1 cellular context compared by ENCODE assay signal in the genomic region with DNA sequence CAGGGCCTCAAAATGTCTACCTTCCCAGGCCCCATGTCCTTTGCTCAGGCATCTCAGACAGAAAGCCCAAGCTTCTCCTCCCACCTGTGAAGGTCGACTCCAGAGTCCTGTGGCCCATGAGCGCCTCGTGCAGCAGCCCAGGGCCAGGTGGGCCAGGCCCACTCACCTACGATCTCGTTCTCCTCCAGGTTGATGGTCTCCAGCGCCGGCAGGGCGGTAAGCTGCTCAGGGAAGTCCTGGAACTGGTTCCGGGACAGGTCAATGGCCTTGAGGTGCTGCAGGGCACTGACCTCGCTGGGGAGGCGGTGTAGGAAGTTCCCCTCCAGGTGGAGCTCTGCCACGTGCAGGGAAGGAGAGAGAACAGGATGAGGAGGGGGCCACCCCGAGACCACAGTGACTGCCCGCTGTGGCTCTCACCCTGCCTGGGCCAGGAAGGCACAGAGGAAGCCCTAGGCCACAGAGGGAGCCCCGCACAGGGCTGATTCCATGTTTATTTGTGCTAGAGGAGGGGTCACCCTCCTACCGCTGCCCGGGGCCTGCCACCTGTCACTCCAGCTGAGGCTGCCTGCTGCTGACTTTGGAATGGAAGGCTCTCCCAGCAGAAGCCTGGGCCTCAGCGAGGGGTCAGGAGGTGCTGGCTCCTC.
TF ChIP-seq lines count a peak whose summit lies in the region.

No MANE protein-coding gene starts in this region.

TF ChIP-seq in SK-N-SH, 30 proteins besides CTCF, POLR2A, EP300 and RAD21 (continued from another document):
- TF ChIP-seq, protein P1, sequence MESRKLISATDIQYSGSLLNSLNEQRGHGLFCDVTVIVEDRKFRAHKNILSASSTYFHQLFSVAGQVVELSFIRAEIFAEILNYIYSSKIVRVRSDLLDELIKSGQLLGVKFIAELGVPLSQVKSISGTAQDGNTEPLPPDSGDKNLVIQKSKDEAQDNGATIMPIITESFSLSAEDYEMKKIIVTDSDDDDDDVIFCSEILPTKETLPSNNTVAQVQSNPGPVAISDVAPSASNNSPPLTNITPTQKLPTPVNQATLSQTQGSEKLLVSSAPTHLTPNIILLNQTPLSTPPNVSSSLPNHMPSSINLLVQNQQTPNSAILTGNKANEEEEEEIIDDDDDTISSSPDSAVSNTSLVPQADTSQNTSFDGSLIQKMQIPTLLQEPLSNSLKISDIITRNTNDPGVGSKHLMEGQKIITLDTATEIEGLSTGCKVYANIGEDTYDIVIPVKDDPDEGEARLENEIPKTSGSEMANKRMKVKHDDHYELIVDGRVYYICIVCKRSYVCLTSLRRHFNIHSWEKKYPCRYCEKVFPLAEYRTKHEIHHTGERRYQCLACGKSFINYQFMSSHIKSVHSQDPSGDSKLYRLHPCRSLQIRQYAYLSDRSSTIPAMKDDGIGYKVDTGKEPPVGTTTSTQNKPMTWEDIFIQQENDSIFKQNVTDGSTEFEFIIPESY (IDR thresholded peaks at IDR 0.05; ENCODE audit: borderline replicate concordance, low read depth) = no peak
- TF ChIP-seq, protein P2, sequence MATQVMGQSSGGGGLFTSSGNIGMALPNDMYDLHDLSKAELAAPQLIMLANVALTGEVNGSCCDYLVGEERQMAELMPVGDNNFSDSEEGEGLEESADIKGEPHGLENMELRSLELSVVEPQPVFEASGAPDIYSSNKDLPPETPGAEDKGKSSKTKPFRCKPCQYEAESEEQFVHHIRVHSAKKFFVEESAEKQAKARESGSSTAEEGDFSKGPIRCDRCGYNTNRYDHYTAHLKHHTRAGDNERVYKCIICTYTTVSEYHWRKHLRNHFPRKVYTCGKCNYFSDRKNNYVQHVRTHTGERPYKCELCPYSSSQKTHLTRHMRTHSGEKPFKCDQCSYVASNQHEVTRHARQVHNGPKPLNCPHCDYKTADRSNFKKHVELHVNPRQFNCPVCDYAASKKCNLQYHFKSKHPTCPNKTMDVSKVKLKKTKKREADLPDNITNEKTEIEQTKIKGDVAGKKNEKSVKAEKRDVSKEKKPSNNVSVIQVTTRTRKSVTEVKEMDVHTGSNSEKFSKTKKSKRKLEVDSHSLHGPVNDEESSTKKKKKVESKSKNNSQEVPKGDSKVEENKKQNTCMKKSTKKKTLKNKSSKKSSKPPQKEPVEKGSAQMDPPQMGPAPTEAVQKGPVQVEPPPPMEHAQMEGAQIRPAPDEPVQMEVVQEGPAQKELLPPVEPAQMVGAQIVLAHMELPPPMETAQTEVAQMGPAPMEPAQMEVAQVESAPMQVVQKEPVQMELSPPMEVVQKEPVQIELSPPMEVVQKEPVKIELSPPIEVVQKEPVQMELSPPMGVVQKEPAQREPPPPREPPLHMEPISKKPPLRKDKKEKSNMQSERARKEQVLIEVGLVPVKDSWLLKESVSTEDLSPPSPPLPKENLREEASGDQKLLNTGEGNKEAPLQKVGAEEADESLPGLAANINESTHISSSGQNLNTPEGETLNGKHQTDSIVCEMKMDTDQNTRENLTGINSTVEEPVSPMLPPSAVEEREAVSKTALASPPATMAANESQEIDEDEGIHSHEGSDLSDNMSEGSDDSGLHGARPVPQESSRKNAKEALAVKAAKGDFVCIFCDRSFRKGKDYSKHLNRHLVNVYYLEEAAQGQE (IDR thresholded peaks at IDR 0.05; ENCODE audit: low read depth, low read length) = no peak
- TF ChIP-seq, protein P3, sequence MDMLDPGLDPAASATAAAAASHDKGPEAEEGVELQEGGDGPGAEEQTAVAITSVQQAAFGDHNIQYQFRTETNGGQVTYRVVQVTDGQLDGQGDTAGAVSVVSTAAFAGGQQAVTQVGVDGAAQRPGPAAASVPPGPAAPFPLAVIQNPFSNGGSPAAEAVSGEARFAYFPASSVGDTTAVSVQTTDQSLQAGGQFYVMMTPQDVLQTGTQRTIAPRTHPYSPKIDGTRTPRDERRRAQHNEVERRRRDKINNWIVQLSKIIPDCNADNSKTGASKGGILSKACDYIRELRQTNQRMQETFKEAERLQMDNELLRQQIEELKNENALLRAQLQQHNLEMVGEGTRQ (IDR thresholded peaks at IDR 0.05; ENCODE audit: borderline replicate concordance, low read depth, low read length) = no peak
- no peak for TF ChIP-seq TCF12 (IDR thresholded peaks at IDR 0.05)
- TF ChIP-seq, protein P4, sequence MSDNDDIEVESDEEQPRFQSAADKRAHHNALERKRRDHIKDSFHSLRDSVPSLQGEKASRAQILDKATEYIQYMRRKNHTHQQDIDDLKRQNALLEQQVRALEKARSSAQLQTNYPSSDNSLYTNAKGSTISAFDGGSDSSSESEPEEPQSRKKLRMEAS (IDR thresholded peaks at IDR 0.05; ENCODE audit: low read depth) = no peak
- no peak for TF ChIP-seq TEAD4 (IDR thresholded peaks at IDR 0.05; ENCODE audit: borderline replicate concordance, insufficient read depth)
- no peak for TF ChIP-seq SMC3 (IDR thresholded peaks at IDR 0.05; ENCODE audit: low read depth, low read length)
- no peak for TF ChIP-seq FOXM1 (IDR thresholded peaks at IDR 0.05; ENCODE audit: low read depth)
- no peak for TF ChIP-seq EZH2phosphoT487 (IDR thresholded peaks at IDR 0.05; ENCODE audit: borderline replicate concordance, low read depth)
- TF ChIP-seq FOXJ3 (CRISPR knock-in tag; IDR thresholded peaks at IDR 0.05) = no peak
- TF ChIP-seq ELF1 (IDR thresholded peaks at IDR 0.05) = no peak
- TF ChIP-seq RXRA (IDR thresholded peaks at IDR 0.05; ENCODE audit: borderline replicate concordance, low read depth) = no peak
